In the genomic region with DNA sequence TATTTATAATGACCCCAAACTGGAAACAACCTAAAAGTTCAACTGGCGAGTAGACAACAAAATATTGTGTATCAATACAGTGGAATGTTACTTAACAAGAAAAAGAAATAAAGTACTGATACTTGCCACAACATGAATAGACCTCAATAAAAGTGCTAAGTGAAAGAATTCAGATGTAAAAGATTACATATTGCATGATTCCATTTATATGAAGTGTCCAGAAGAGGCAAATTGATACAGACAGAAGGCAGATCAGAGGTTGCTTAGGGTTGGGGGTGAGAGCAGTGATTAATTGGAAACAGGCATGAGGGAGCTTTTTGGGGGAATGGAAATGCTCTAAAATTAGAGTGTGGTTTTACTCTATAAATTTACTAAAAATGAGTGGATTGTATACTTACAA, we compare ENCODE assay signal across 22 cellular contexts.
"Had no signal": no experiment of that assay in that cellular context is flagged by ENCODE, and none has a peak within 500 bp of the region (broad histone marks: within the 10 kb centered on the region; RNA-seq: fewer than 3 reads in every experiment).

No MANE protein-coding gene starts in this region.

- FAIRE-seq: frontal cortex had no signal

- DNase-seq: cortex of kidney; dorsolateral prefrontal cortex; effector CD8-positive, alpha-beta T cell; heart left ventricle; hippocampal formation; kidney glomerular epithelial cell; naive thymus-derived CD4-positive, alpha-beta T cell; nephron progenitor cell; posterior cingulate gyrus; sigmoid colon; stimulated activated CD4-positive, alpha-beta T cell treated with anti-CD3 and anti-CD28 coated beads, Interleukin-2, amount 100 ng/mL, for 24 hours; stimulated activated CD4-positive, alpha-beta T cell treated with anti-CD3 and anti-CD28 coated beads, Interleukin-4, amount 100 ng/mL, for 4 hours; stimulated activated naive B cell treated with anti-CD40 and anti-IgM and Interleukin-4, amounts not matched to agents 10 μg/mL and 1 μg/mL and 100 μg/mL, for 72 hours; stomach; substantia nigra; transverse colon had no signal

- H3K9me3 ChIP-seq: esophagus muscularis mucosa, heart left ventricle, neutrophil, right atrium auricular region, sigmoid colon, stomach, thoracic aorta, transverse colon had no signal

- H3K4me3 ChIP-seq: dorsolateral prefrontal cortex, esophagus muscularis mucosa, heart left ventricle, right atrium auricular region, sigmoid colon, skin epidermis, stomach, thoracic aorta, transverse colon had no signal

- H3K27me3 ChIP-seq: dorsolateral prefrontal cortex, esophagus muscularis mucosa, heart left ventricle, neutrophil, right atrium auricular region, sigmoid colon, stomach, transverse colon had no signal

- H3K27ac ChIP-seq: dorsolateral prefrontal cortex, esophagus muscularis mucosa, heart left ventricle, neutrophil, right atrium auricular region, sigmoid colon, skin epidermis, stomach, thoracic aorta, transverse colon had no signal

- H3K4me1 Mint-ChIP-seq: naive thymus-derived CD4-positive, alpha-beta T cell had no signal

- H3K4me1 ChIP-seq: esophagus muscularis mucosa, right atrium auricular region, sigmoid colon, stomach, transverse colon had no signal

- ATAC-seq: heart left ventricle; naive thymus-derived CD4-positive, alpha-beta T cell; stimulated activated naive B cell treated with anti-CD40 and anti-IgM and Interleukin-4, amounts not matched to agents 10 μg/mL and 1 μg/mL and 100 μg/mL, for 72 hours had no signal

- H3K27me3 Mint-ChIP-seq: stimulated activated naive B cell treated with anti-CD40 and anti-IgM and Interleukin-4, amounts not matched to agents 10 μg/mL and 1 μg/mL and 100 μg/mL, for 72 hours had no signal

- H3K36me3 ChIP-seq: esophagus muscularis mucosa, heart left ventricle, neutrophil, right atrium auricular region, sigmoid colon, stomach, thoracic aorta, transverse colon had no signal

- H3K27ac Mint-ChIP-seq: nephron progenitor cell; stimulated activated naive B cell treated with anti-CD40 and anti-IgM and Interleukin-4, amounts not matched to agents 10 μg/mL and 1 μg/mL and 100 μg/mL, for 72 hours had no signal

- H3K36me3 Mint-ChIP-seq: naive thymus-derived CD4-positive, alpha-beta T cell; stimulated activated naive B cell treated with anti-CD40 and anti-IgM and Interleukin-4, amounts not matched to agents 10 μg/mL and 1 μg/mL and 100 μg/mL, for 72 hours had no signal

- H3K4me3 Mint-ChIP-seq: naive thymus-derived CD4-positive, alpha-beta T cell; nephron progenitor cell; stimulated activated naive B cell treated with anti-CD40 and anti-IgM and Interleukin-4, amounts not matched to agents 10 μg/mL and 1 μg/mL and 100 μg/mL, for 72 hours had no signal

- H3K9me3 Mint-ChIP-seq: naive thymus-derived CD4-positive, alpha-beta T cell; nephron progenitor cell; stimulated activated naive B cell treated with anti-CD40 and anti-IgM and Interleukin-4, amounts not matched to agents 10 μg/mL and 1 μg/mL and 100 μg/mL, for 72 hours had no signal
